ENCODE assay signal across 1 cellular context in the genomic region with DNA sequence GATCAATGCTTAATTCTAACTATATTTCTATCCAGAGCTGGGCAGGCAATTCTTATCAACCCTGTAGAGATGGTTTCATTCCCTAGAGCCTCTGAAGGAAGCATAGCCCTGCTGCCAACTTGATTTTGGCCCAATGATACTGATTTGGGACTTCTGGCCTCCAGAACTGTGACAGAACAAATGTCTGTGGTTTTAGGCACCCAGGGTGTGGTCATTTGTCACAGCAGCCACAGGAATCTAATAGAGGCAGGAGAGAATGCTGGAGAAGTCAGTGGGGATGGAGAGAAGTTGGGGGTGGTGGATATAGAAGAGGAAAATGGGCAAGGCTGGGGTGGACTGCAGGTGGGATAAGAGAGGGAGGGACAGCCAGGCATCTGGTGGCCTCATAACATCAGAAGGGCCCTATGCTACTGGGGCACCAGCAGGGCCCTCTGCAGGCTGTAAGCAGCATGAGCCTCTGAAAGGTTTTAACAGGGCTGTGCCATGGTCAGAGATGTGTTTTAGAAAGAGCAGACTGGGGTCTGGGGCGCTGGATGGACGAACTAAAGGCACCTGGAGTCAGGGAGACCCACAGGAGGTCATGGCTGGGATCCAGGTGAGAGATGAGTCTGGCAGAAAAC.
TF ChIP-seq lines count a peak whose summit lies in the region.

No MANE protein-coding gene starts in this region.

TF ChIP-seq in WTC11, 78 proteins besides CTCF, POLR2A, EP300 and RAD21:
- TF ChIP-seq TP53 (CRISPR knock-in tag; IDR thresholded peaks at IDR 0.05) = no peak
- TF ChIP-seq JUN (CRISPR knock-in tag; IDR thresholded peaks at IDR 0.05) = no peak
- no peak for TF ChIP-seq FOXP4 (CRISPR knock-in tag; IDR thresholded peaks at IDR 0.05)
- no peak for TF ChIP-seq NR1H2 (CRISPR knock-in tag; IDR thresholded peaks at IDR 0.05)
- TF ChIP-seq, protein P1, sequence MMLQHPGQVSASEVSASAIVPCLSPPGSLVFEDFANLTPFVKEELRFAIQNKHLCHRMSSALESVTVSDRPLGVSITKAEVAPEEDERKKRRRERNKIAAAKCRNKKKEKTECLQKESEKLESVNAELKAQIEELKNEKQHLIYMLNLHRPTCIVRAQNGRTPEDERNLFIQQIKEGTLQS (CRISPR knock-in tag; conservative IDR thresholded peaks at IDR 0.05) = no peak
- TF ChIP-seq SMAD3 (CRISPR knock-in tag; IDR thresholded peaks at IDR 0.05; ENCODE audit: borderline replicate concordance) = no peak
- no peak for TF ChIP-seq ZBTB43 (CRISPR knock-in tag; IDR thresholded peaks at IDR 0.05)
- no peak for TF ChIP-seq ZBTB21 (CRISPR knock-in tag; IDR thresholded peaks at IDR 0.05; ENCODE audit: borderline replicate concordance)
- no peak for TF ChIP-seq OVOL2 (CRISPR knock-in tag; IDR thresholded peaks at IDR 0.05; ENCODE audit: borderline replicate concordance)
- no peak for TF ChIP-seq ZNF425 (CRISPR knock-in tag; conservative IDR thresholded peaks at IDR 0.05)
- TF ChIP-seq, protein P2, sequence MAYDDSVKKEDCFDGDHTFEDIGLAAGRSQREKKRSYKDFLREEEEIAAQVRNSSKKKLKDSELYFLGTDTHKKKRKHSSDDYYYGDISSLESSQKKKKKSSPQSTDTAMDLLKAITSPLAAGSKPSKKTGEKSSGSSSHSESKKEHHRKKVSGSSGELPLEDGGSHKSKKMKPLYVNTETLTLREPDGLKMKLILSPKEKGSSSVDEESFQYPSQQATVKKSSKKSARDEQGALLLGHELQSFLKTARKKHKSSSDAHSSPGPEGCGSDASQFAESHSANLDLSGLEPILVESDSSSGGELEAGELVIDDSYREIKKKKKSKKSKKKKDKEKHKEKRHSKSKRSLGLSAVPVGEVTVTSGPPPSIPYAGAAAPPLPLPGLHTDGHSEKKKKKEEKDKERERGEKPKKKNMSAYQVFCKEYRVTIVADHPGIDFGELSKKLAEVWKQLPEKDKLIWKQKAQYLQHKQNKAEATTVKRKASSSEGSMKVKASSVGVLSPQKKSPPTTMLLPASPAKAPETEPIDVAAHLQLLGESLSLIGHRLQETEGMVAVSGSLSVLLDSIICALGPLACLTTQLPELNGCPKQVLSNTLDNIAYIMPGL (CRISPR knock-in tag; IDR thresholded peaks at IDR 0.05) = no peak
- TF ChIP-seq, protein P3, sequence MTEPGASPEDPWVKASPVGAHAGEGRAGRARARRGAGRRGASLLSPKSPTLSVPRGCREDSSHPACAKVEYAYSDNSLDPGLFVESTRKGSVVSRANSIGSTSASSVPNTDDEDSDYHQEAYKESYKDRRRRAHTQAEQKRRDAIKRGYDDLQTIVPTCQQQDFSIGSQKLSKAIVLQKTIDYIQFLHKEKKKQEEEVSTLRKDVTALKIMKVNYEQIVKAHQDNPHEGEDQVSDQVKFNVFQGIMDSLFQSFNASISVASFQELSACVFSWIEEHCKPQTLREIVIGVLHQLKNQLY (CRISPR knock-in tag; IDR thresholded peaks at IDR 0.05) = no peak
- no peak for TF ChIP-seq PRRX2 (CRISPR knock-in tag; IDR thresholded peaks at IDR 0.05)
- no peak for TF ChIP-seq ZNF138 (CRISPR knock-in tag; conservative IDR thresholded peaks at IDR 0.05)
- TF ChIP-seq, protein P4, sequence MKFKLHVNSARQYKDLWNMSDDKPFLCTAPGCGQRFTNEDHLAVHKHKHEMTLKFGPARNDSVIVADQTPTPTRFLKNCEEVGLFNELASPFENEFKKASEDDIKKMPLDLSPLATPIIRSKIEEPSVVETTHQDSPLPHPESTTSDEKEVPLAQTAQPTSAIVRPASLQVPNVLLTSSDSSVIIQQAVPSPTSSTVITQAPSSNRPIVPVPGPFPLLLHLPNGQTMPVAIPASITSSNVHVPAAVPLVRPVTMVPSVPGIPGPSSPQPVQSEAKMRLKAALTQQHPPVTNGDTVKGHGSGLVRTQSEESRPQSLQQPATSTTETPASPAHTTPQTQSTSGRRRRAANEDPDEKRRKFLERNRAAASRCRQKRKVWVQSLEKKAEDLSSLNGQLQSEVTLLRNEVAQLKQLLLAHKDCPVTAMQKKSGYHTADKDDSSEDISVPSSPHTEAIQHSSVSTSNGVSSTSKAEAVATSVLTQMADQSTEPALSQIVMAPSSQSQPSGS (CRISPR knock-in tag; IDR thresholded peaks at IDR 0.05; ENCODE audit: borderline replicate concordance, low read depth) = no peak
- TF ChIP-seq MXD4 (CRISPR knock-in tag; IDR thresholded peaks at IDR 0.05; ENCODE audit: borderline replicate concordance) = no peak
- no peak for TF ChIP-seq GTF2I (CRISPR knock-in tag; conservative IDR thresholded peaks at IDR 0.05)
- TF ChIP-seq FOXJ3 (CRISPR knock-in tag; IDR thresholded peaks at IDR 0.05; ENCODE audit: borderline replicate concordance) = no peak
